Comparison of ENCODE assay signal across 24 cellular contexts in the genomic region with DNA sequence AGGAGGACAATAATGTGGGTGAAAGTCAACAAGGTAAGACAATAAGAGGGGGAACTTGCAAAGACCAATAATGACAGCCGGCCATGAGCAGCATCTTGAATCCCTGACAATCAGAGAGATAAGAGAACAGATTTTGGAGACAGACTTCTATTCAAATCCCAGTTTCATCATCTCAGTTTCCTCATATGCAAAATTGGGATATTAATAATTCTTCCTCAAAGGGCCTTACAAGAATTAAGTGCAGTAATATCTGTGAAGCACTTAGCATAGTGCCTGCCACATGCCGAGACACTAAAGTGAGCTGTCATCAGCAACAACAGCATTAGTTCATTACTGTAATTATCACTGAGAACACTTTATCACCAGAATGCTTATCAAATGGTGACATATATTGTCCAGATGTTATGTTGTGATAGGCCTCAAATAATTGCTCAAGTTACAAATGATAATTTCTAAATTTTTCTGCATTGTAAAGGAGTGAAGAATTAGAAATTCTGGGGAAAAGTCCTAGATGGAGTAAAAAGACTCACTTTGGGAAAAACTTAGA. TPM values are rescaled to one million over a fixed set of nuclear protein-coding genes. Genes with fewer than 3 reads are reported as not detected.
"Had no signal": no experiment of that assay in that cellular context is flagged by ENCODE, and none has a peak within 500 bp of the region (broad histone marks: within the 10 kb centered on the region; RNA-seq: fewer than 3 reads in every experiment).

No MANE protein-coding gene starts in this region.

- H3K4me3 Mint-ChIP-seq: naive thymus-derived CD4-positive, alpha-beta T cell; nephron progenitor cell; stimulated activated memory B cell treated with anti-CD40 and anti-IgM and Interleukin-4, amounts not matched to agents 10 μg/mL and 1 μg/mL and 100 μg/mL, for 72 hours; stimulated activated naive CD8-positive, alpha-beta T cell treated with anti-CD3 and anti-CD28 coated beads, Interleukin-15, Interleukin-2, amounts not matched to agents 100 ng/mL and 50 ng/mL, for 24 hours had no signal

- H3K9me3 Mint-ChIP-seq: naive thymus-derived CD4-positive, alpha-beta T cell; nephron progenitor cell; stimulated activated memory B cell treated with anti-CD40 and anti-IgM and Interleukin-4, amounts not matched to agents 10 μg/mL and 1 μg/mL and 100 μg/mL, for 72 hours; stimulated activated naive CD8-positive, alpha-beta T cell treated with anti-CD3 and anti-CD28 coated beads, Interleukin-15, Interleukin-2, amounts not matched to agents 100 ng/mL and 50 ng/mL, for 24 hours had no signal

- H2AFZ ChIP-seq: parathyroid adenoma had no signal

- DNase-seq: effector CD8-positive, alpha-beta T cell; heart right ventricle; hypothalamus; mammary epithelial cell; naive thymus-derived CD4-positive, alpha-beta T cell; nephron progenitor cell; spleen; stimulated activated CD4-positive, alpha-beta T cell treated with anti-CD3 and anti-CD28 coated beads, Interleukin-15, amount 100 ng/mL, for 24 hours; stimulated activated CD4-positive, alpha-beta T cell treated with anti-CD3 and anti-CD28 coated beads, Interleukin-1b, Interleukin-23, amount 100 ng/mL, for 48 hours; stimulated activated CD4-positive, alpha-beta T cell treated with anti-CD3 and anti-CD28 coated beads, Interleukin-4, amount 100 ng/mL, for 24 hours; upper lobe of right lung had no signal

- H3K4me1 ChIP-seq: parathyroid adenoma, upper lobe of right lung had no signal

- H3K36me3 ChIP-seq: heart right ventricle, spleen, tibial nerve, upper lobe of right lung, vagina had no signal

- H3K27me3 ChIP-seq: upper lobe of right lung, vagina had no signal

- ATAC-seq: esophagus mucosa; heart right ventricle; left lobe of liver; naive thymus-derived CD4-positive, alpha-beta T cell; sciatic nerve; stimulated activated memory B cell treated with anti-CD40 and anti-IgM and Interleukin-4, amounts not matched to agents 10 μg/mL and 1 μg/mL and 100 μg/mL, for 72 hours; upper lobe of right lung had no signal

- H3K4me3 ChIP-seq: heart right ventricle, spleen, tibial nerve, upper lobe of right lung, vagina had no signal

- H3K27ac ChIP-seq: heart right ventricle, parathyroid adenoma, spleen, tibial nerve, upper lobe of right lung, vagina had no signal

- H3K9ac ChIP-seq: parathyroid adenoma had no signal

- H3K79me2 ChIP-seq: parathyroid adenoma had no signal

- H3K27ac Mint-ChIP-seq: naive thymus-derived CD4-positive, alpha-beta T cell; nephron progenitor cell; stimulated activated memory B cell treated with anti-CD40 and anti-IgM and Interleukin-4, amounts not matched to agents 10 μg/mL and 1 μg/mL and 100 μg/mL, for 72 hours; stimulated activated naive CD8-positive, alpha-beta T cell treated with anti-CD3 and anti-CD28 coated beads, Interleukin-15, Interleukin-2, amounts not matched to agents 100 ng/mL and 50 ng/mL, for 24 hours had no signal

- H3K9me3 ChIP-seq: heart right ventricle, spleen, tibial nerve, upper lobe of right lung, vagina had no signal

- H3K27me3 Mint-ChIP-seq: stimulated activated memory B cell treated with anti-CD40 and anti-IgM and Interleukin-4, amounts not matched to agents 10 μg/mL and 1 μg/mL and 100 μg/mL, for 72 hours had no signal

- H3K36me3 Mint-ChIP-seq: naive thymus-derived CD4-positive, alpha-beta T cell; stimulated activated memory B cell treated with anti-CD40 and anti-IgM and Interleukin-4, amounts not matched to agents 10 μg/mL and 1 μg/mL and 100 μg/mL, for 72 hours had no signal

RNA-seq across cellular contexts. Expression of gene FCRLB, which starts 0.9 kb away (rescaled TPM):
- total RNA-seq: vagina had no signal

RNA-seq across cellular contexts. Expression of gene FCRLA, which starts 13.4 kb away (rescaled TPM):
- total RNA-seq: dermis microvascular lymphatic vessel endothelial cell, frontal cortex, left lobe of liver, mesenteric fat pad, pulmonary artery endothelial cell, vagina had no signal

RNA-seq across cellular contexts. Expression of gene FCGR2B, which starts 57.5 kb away (rescaled TPM):
- total RNA-seq: dermis microvascular lymphatic vessel endothelial cell, fibroblast of lung, mammary epithelial cell, pulmonary artery endothelial cell had no signal
- polyA plus RNA-seq: fibroblast of lung, mammary epithelial cell had no signal
